Comparison of ENCODE assay signal across 17 cellular contexts in the genomic region with DNA sequence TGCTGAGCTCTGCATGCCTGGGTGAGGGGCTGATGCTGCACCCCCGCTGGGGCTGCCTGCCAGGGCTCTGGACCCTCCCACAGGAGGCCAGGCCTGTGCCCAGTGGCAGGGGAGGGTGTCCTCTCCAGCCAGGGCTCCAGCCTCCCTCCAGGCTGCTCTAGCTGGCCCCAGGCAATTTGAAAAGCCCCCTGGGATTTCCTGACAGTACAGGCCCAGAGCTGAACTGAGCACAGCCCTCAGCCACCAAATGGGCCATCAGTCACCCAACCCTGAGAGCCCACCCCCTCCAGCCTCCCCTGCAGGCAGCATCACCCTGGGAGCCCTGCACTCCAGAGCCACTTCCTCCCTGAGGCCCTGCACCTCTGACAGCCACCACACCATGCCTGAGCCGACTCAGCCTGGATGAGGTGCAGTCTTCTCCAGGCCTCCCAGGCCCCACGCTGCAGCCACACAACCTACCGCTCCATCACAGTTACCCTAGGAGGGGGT.
DNase-seq lines count a peak whose midpoint lies in the region; ATAC-seq and TF ChIP-seq lines count a peak whose summit lies in the region.
"Had no signal": no experiment of that assay in that cellular context is flagged by ENCODE, and none has a peak within 500 bp of the region (broad histone marks: within the 10 kb centered on the region; RNA-seq: fewer than 3 reads in every experiment).

No MANE protein-coding gene starts in this region.

- no peaks in the 10 kb centered on the region for H3K4me1 Mint-ChIP-seq in activated T-cell treated with anti-CD3 and anti-CD28 coated beads, Interleukin-2, amount 50 U/mL, for 4 hours (ENCODE audit: low read depth)
- H3K4me1 Mint-ChIP-seq in activated T-cell treated with anti-CD3 and anti-CD28 coated beads, Interleukin-2, amount 50 U/mL, for 72 hours (ENCODE audit: low read depth) = no peaks in the 10 kb centered on the region
- no peaks in the 10 kb centered on the region for H3K4me1 Mint-ChIP-seq in activated CD4-positive, alpha-beta T cell treated with anti-CD3 and anti-CD28 coated beads for 36 hours
- H3K4me1 Mint-ChIP-seq: brain, naive B cell had no signal

- H3K4me3 ChIP-seq in RWPE2 (ENCODE audit: severe bottlenecking) (no peak overlapping the region), right cardiac atrium (ENCODE audit: low read length) (no peak overlapping the region), stomach (no peak overlapping the region)
- H3K4me3 ChIP-seq: gastroesophageal sphincter had no signal

- POLR2A ChIA-PET in activated CD4-positive, alpha-beta T cell treated with anti-CD3 and anti-CD28 coated beads for 36 hours (lab: Charles Lee) = no interaction called here

- H3K27me3 Mint-ChIP-seq in activated T-cell treated with anti-CD3 and anti-CD28 coated beads, Interleukin-2, amount 50 U/mL, for 4 hours (ENCODE audit: low read depth) = peaks cover 6% of the 10 kb centered on the region
- no peaks in the 10 kb centered on the region for H3K27me3 Mint-ChIP-seq in activated T-cell treated with anti-CD3 and anti-CD28 coated beads, Interleukin-2, amount 50 U/mL, for 72 hours (ENCODE audit: low read depth)
- no peaks in the 10 kb centered on the region for H3K27me3 Mint-ChIP-seq in activated CD4-positive, alpha-beta T cell treated with anti-CD3 and anti-CD28 coated beads for 36 hours
- H3K27me3 Mint-ChIP-seq: naive B cell, type B pancreatic cell had no signal

- WGBS in right cardiac atrium = 73% methylated on average over 4 of the region's 4 CpGs
- WGBS in stomach, 5 donors = 40 to 81% (median 70%) methylated on average over 2 to 4 of the region's 4 CpGs

- TF ChIP-seq CTCF in RWPE2 (IDR thresholded peaks at IDR 0.05; ENCODE audit: poor library complexity, severe bottlenecking) (no peak), stomach (IDR thresholded peaks at IDR 0.05) (no peak)

- intact Hi-C loops in right cardiac atrium (cut with DNase I) = no loop called here
- intact Hi-C loops in stomach (cut with DNase I; ENCODE audit: low total_unique reads) = no loop called here
- intact Hi-C loops in activated CD4-positive, alpha-beta T cell treated with anti-CD3 and anti-CD28 coated beads for 36 hours (cut with DNase I, micrococcal nuclease) = no loop called here

- TF ChIP-seq POLR2A in stomach (IDR thresholded peaks at IDR 0.05) = no peak

- CTCF ChIA-PET in activated CD4-positive, alpha-beta T cell treated with anti-CD3 and anti-CD28 coated beads for 36 hours (lab: Charles Lee) = no interaction called here

- DNase-seq in activated T-cell treated with anti-CD3 and anti-CD28 coated beads, Interleukin-2, amount 50 U/mL, for 4 hours = peak; percentile 3
- DNase-seq in activated T-cell treated with anti-CD3 and anti-CD28 coated beads, Interleukin-2, amount 50 U/mL, for 72 hours = no peak
- DNase-seq in RWPE2 (ENCODE audit: low spot score) (peak; percentile 28), right cardiac atrium (peak in 2 of 3 donors; percentile 4 to 30), stomach (peak; percentile 11)
- DNase-seq in activated CD4-positive, alpha-beta T cell treated with anti-CD3 and anti-CD28 coated beads for 36 hours = no peak
- DNase-seq: Calu3; effector CD8-positive, alpha-beta T cell; naive B cell had no signal

- H3K36me3 Mint-ChIP-seq in activated T-cell treated with anti-CD3 and anti-CD28 coated beads, Interleukin-2, amount 50 U/mL, for 4 hours (ENCODE audit: insufficient read depth) = no peaks in the 10 kb centered on the region
- H3K36me3 Mint-ChIP-seq in activated T-cell treated with anti-CD3 and anti-CD28 coated beads, Interleukin-2, amount 50 U/mL, for 72 hours (ENCODE audit: insufficient read depth in 2 of 2) = peaks cover 0 to 1% of the 10 kb centered on the region in 2 donors
- H3K36me3 Mint-ChIP-seq in activated CD4-positive, alpha-beta T cell treated with anti-CD3 and anti-CD28 coated beads for 36 hours (ENCODE audit: low read depth) = no peaks in the 10 kb centered on the region
- H3K36me3 Mint-ChIP-seq: brain, naive B cell, type B pancreatic cell had no signal

- H3K9me3 ChIP-seq in RWPE2 (ENCODE audit: severe bottlenecking) = no peaks in the 10 kb centered on the region
- H3K9me3 ChIP-seq in right cardiac atrium (ENCODE audit: control insufficient read depth, low read length) = no peaks in the 10 kb centered on the region
- H3K9me3 ChIP-seq in stomach = no peaks in the 10 kb centered on the region
- H3K9me3 ChIP-seq: gastroesophageal sphincter had no signal

- no peak for ATAC-seq in activated T-cell treated with anti-CD3 and anti-CD28 coated beads, Interleukin-2, amount 50 U/mL, for 4 hours
- no peak for ATAC-seq in activated T-cell treated with anti-CD3 and anti-CD28 coated beads, Interleukin-2, amount 50 U/mL, for 72 hours (replicated peaks in 1 of 2)
- no peak for ATAC-seq in RWPE2 (ENCODE audit: low read depth)
- no peak for ATAC-seq in right cardiac atrium
- no peak for ATAC-seq in GM18867 (IDR thresholded peaks at IDR 0.05; ENCODE audit: unreplicated experiment)
- ATAC-seq in HG02571 (IDR thresholded peaks at IDR 0.05; ENCODE audit: unreplicated experiment) = no peak
- no peak for ATAC-seq in activated CD4-positive, alpha-beta T cell treated with anti-CD3 and anti-CD28 coated beads for 36 hours
- ATAC-seq: gastroesophageal sphincter had no signal

- no peaks in the 10 kb centered on the region for H3K27me3 ChIP-seq in RWPE2 (ENCODE audit: insufficient read depth, poor library complexity, severe bottlenecking)
- no peaks in the 10 kb centered on the region for H3K27me3 ChIP-seq in right cardiac atrium (ENCODE audit: control insufficient read depth, insufficient read depth)
- H3K27me3 ChIP-seq in stomach = peaks cover 0 to 10% (median 0%) of the 10 kb centered on the region in 3 donors

- no peaks in the 10 kb centered on the region for H3K36me3 ChIP-seq in RWPE2 (ENCODE audit: low read depth)
- no peaks in the 10 kb centered on the region for H3K36me3 ChIP-seq in stomach
- H3K36me3 ChIP-seq: gastroesophageal sphincter had no signal

- no peak for TF ChIP-seq EP300 in stomach (IDR thresholded peaks at IDR 0.05)

- H3K4me3 Mint-ChIP-seq in activated T-cell treated with anti-CD3 and anti-CD28 coated beads, Interleukin-2, amount 50 U/mL, for 4 hours = no peak overlapping the region
- H3K4me3 Mint-ChIP-seq in activated T-cell treated with anti-CD3 and anti-CD28 coated beads, Interleukin-2, amount 50 U/mL, for 72 hours = no peak overlapping the region
- H3K4me3 Mint-ChIP-seq in activated CD4-positive, alpha-beta T cell treated with anti-CD3 and anti-CD28 coated beads for 36 hours = no peak overlapping the region
- H3K4me3 Mint-ChIP-seq: activated T-helper 1 cell treated with anti-CD3 and anti-CD28 coated beads, Interleukin-12 subunit alpha, Interleukin-12 subunit beta, Interleukin-2, Interleukin-4 antibody, amounts not matched to agents 30 ng/mL and 10 ng/mL and 1 ng/mL, durations not matched to agents 14 hours and 24 hours and 36 hours; brain; naive B cell; type B pancreatic cell had no signal

- no peak overlapping the region for H3K27ac Mint-ChIP-seq in activated T-cell treated with anti-CD3 and anti-CD28 coated beads, Interleukin-2, amount 50 U/mL, for 72 hours
- H3K27ac Mint-ChIP-seq in activated CD4-positive, alpha-beta T cell treated with anti-CD3 and anti-CD28 coated beads for 36 hours = no peak overlapping the region
- H3K27ac Mint-ChIP-seq: activated T-helper 1 cell treated with anti-CD3 and anti-CD28 coated beads, Interleukin-12 subunit alpha, Interleukin-12 subunit beta, Interleukin-2, Interleukin-4 antibody, amounts not matched to agents 30 ng/mL and 10 ng/mL and 1 ng/mL, durations not matched to agents 14 hours and 24 hours and 36 hours; brain; naive B cell; type B pancreatic cell had no signal

- H3K4me1 ChIP-seq in RWPE2 (ENCODE audit: insufficient read depth, poor library complexity, severe bottlenecking) (no peaks in the 10 kb centered on the region), right cardiac atrium (ENCODE audit: control insufficient read depth, insufficient read depth, low read length) (no peaks in the 10 kb centered on the region), stomach (peaks cover 0 to 6% (median 0%) of the 10 kb centered on the region in 4 donors)
- H3K4me1 ChIP-seq: gastroesophageal sphincter had no signal

- no peaks in the 10 kb centered on the region for H3K9me3 Mint-ChIP-seq in activated T-cell treated with anti-CD3 and anti-CD28 coated beads, Interleukin-2, amount 50 U/mL, for 4 hours
- no peaks in the 10 kb centered on the region for H3K9me3 Mint-ChIP-seq in activated T-cell treated with anti-CD3 and anti-CD28 coated beads, Interleukin-2, amount 50 U/mL, for 72 hours
- no peaks in the 10 kb centered on the region for H3K9me3 Mint-ChIP-seq in activated CD4-positive, alpha-beta T cell treated with anti-CD3 and anti-CD28 coated beads for 36 hours (ENCODE audit: low read depth)
- H3K9me3 Mint-ChIP-seq: activated T-helper 1 cell treated with anti-CD3 and anti-CD28 coated beads, Interleukin-12 subunit alpha, Interleukin-12 subunit beta, Interleukin-2, Interleukin-4 antibody, amounts not matched to agents 30 ng/mL and 10 ng/mL and 1 ng/mL, durations not matched to agents 14 hours and 24 hours and 36 hours; brain; naive B cell; type B pancreatic cell had no signal

- H3K27ac ChIP-seq in RWPE2 (ENCODE audit: poor library complexity, severe bottlenecking) (no peak overlapping the region), right cardiac atrium (ENCODE audit: low read length) (no peak overlapping the region), stomach (no peak overlapping the region)
- H3K27ac ChIP-seq: gastroesophageal sphincter, KMS-11, VCaP had no signal

Comparison
In these comparisons a context has a peak if more than half of its experiments do, and no peak if none do; other contexts are left out.
1. DNase-seq: peak in activated T-cell treated with anti-CD3 and anti-CD28 coated beads, Interleukin-2, amount 50 U/mL, for 4 hours (single experiment), RWPE2 (single experiment), right cardiac atrium (2 of 3) and stomach (single experiment); none in activated T-cell treated with anti-CD3 and anti-CD28 coated beads, Interleukin-2, amount 50 U/mL, for 72 hours (0 of 2) and activated CD4-positive, alpha-beta T cell treated with anti-CD3 and anti-CD28 coated beads for 36 hours (single experiment).